In genomic region chrX:136122207-136122606, GRCh38 we compare ENCODE assay signal across 1 cellular context.
A peak's percentile ranks its signal among the peaks of the same experiment; 100 is the strongest.
TF ChIP-seq lines count a peak whose summit lies in the region.

No MANE protein-coding gene starts in this region.

TF ChIP-seq in HEK293, 187 proteins besides CTCF, POLR2A, EP300 and RAD21 (continued from another document and continues in another):
- TF ChIP-seq ZBTB8A (tag by site-specific recombination; IDR thresholded peaks at IDR 0.05) (peak; percentile 73), EGR2 (tag by site-specific recombination; IDR thresholded peaks at IDR 0.05; ENCODE audit: low read depth) (no peak), SALL2 (tag by site-specific recombination; IDR thresholded peaks at IDR 0.05; ENCODE audit: borderline replicate concordance) (no peak), ZNF248 (tag by site-specific recombination; IDR thresholded peaks at IDR 0.05) (no peak), ZNF473 (tag by site-specific recombination; IDR thresholded peaks at IDR 0.05) (no peak), PRDM6 (tag by site-specific recombination; IDR thresholded peaks at IDR 0.05) (no peak), ZNF350 (tag by site-specific recombination; IDR thresholded peaks at IDR 0.05) (no peak), ZNF488 (tag by site-specific recombination; IDR thresholded peaks at IDR 0.05) (no peak), ZNF76 (tag by site-specific recombination; IDR thresholded peaks at IDR 0.05; ENCODE audit: borderline replicate concordance, low read depth) (no peak), ZNF555 (tag by site-specific recombination; conservative IDR thresholded peaks at IDR 0.05) (peak; percentile 92), ZFP37 (tag by site-specific recombination; IDR thresholded peaks at IDR 0.05) (0 out of 2 replicates have a peak, but pooled peaks have one; percentile 35), ZNF426 (tag by site-specific recombination; IDR thresholded peaks at IDR 0.05) (peak; percentile 94), ZNF837 (tag by site-specific recombination; IDR thresholded peaks at IDR 0.05) (no peak), ZNF114 (tag by site-specific recombination; IDR thresholded peaks at IDR 0.05) (no peak), ZNF701 (tag by site-specific recombination; IDR thresholded peaks at IDR 0.05) (no peak), ZNF280C (tag by site-specific recombination; IDR thresholded peaks at IDR 0.05) (no peak), ZNF302 (tag by site-specific recombination; IDR thresholded peaks at IDR 0.05; ENCODE audit: low read depth) (no peak), ZNF174 (tag by site-specific recombination; IDR thresholded peaks at IDR 0.05) (no peak), ZNF544 (tag by site-specific recombination; IDR thresholded peaks at IDR 0.05) (no peak), ZNF366 (tag by site-specific recombination; conservative IDR thresholded peaks at IDR 0.05) (no peak), ZNF214 (tag by site-specific recombination; IDR thresholded peaks at IDR 0.05; ENCODE audit: borderline replicate concordance) (no peak; the same call in 1 of the 2 replicates), ZNF423 (tag by site-specific recombination; IDR thresholded peaks at IDR 0.05) (no peak), ZNF324 (tag by site-specific recombination; IDR thresholded peaks at IDR 0.05) (no peak), ZBTB11 (tag by site-specific recombination; conservative IDR thresholded peaks at IDR 0.05; ENCODE audit: low read depth) (peak; percentile 87), AEBP2 (tag by site-specific recombination; IDR thresholded peaks at IDR 0.05; ENCODE audit: borderline replicate concordance) (peak; percentile 37; the same call in 1 of the 2 replicates), ZNF10 (tag by site-specific recombination; IDR thresholded peaks at IDR 0.05) (no peak), ZNF404 (tag by site-specific recombination; IDR thresholded peaks at IDR 0.05) (no peak), ZNF394 (tag by site-specific recombination; IDR thresholded peaks at IDR 0.05; ENCODE audit: borderline replicate concordance) (peak; percentile 96), ZNF138 (tag by site-specific recombination; IDR thresholded peaks at IDR 0.05; ENCODE audit: borderline replicate concordance) (no peak), ZFP41 (tag by site-specific recombination; IDR thresholded peaks at IDR 0.05; ENCODE audit: borderline replicate concordance) (no peak), ZNF133 (tag by site-specific recombination; IDR thresholded peaks at IDR 0.05) (no peak), ZNF704 (tag by site-specific recombination; IDR thresholded peaks at IDR 0.05) (no peak), ZEB2 (tag by site-specific recombination; IDR thresholded peaks at IDR 0.05) (no peak), ZNF280D (tag by site-specific recombination; IDR thresholded peaks at IDR 0.05) (no peak), ZNF341 (tag by site-specific recombination; IDR thresholded peaks at IDR 0.05; ENCODE audit: low read depth) (peak; percentile 25; the same call in 1 of the 2 replicates), ZNF362 (tag by site-specific recombination; IDR thresholded peaks at IDR 0.05) (no peak), ZBTB1 (tag by site-specific recombination; IDR thresholded peaks at IDR 0.05) (no peak), MZF1 (tag by site-specific recombination; IDR thresholded peaks at IDR 0.05; ENCODE audit: borderline replicate concordance) (no peak; the same call in 1 of the 2 replicates), ZXDB (tag by site-specific recombination; IDR thresholded peaks at IDR 0.05) (peak; percentile 65), ZFP3 (tag by site-specific recombination; IDR thresholded peaks at IDR 0.05; ENCODE audit: low read depth) (no peak), TRIM28 (IDR thresholded peaks at IDR 0.05; ENCODE audit: borderline replicate concordance, low read length) (no peak), GLI2 (tag by site-specific recombination; IDR thresholded peaks at IDR 0.05; ENCODE audit: borderline replicate concordance, low read depth) (peak; percentile 45; the same call in 1 of the 2 replicates), YY2 (tag by site-specific recombination; IDR thresholded peaks at IDR 0.05) (no peak), ZNF747 (tag by site-specific recombination; IDR thresholded peaks at IDR 0.05) (no peak), ZNF513 (tag by site-specific recombination; IDR thresholded peaks at IDR 0.05) (no peak), KLF16 (tag by site-specific recombination; IDR thresholded peaks at IDR 0.05) (no peak)
